ENCODE assay signal across 8 cellular contexts in genomic region chr12:11580125-11580751, GRCh38.
DNase-seq lines count a peak whose midpoint lies in the region; ATAC-seq, FAIRE-seq and TF ChIP-seq lines count a peak whose summit lies in the region.

No MANE protein-coding gene starts in this region.

- no peaks in the 10 kb centered on the region for H3K79me2 ChIP-seq in osteoblast (ENCODE audit: insufficient read depth, low read length)

- H3K27me3 ChIP-seq in osteoblast (ENCODE audit: insufficient read depth, low read length), result peaks cover 9% of the 10 kb centered on the region
- H3K27me3 ChIP-seq in small intestine (ENCODE audit: control insufficient read depth in 2 of 2, insufficient read depth in 2 of 2, low read length in 2 of 2), result no peaks in the 10 kb centered on the region
- H3K27me3 ChIP-seq in BE2C, result 0 out of 2 replicates have a peak, but pooled peaks cover 2% of the 10 kb centered on the region

- H3K36me3 ChIP-seq in KOPT-K1 (ENCODE audit: insufficient read depth, low read length), result no peaks in the 10 kb centered on the region
- no peaks in the 10 kb centered on the region for H3K36me3 ChIP-seq in osteoblast (ENCODE audit: insufficient read depth, low read length)
- H3K36me3 ChIP-seq in small intestine (ENCODE audit: control insufficient read depth in 2 of 2, insufficient read depth in 2 of 2, low read length in 2 of 2), result no peaks in the 10 kb centered on the region
- H3K36me3 ChIP-seq in BE2C, result no peaks in the 10 kb centered on the region

- ATAC-seq in GM21723 (IDR thresholded peaks at IDR 0.05; ENCODE audit: unreplicated experiment), result no peak

- DNase-seq in CD1c-positive myeloid dendritic cell (ENCODE audit: extremely low spot score) (peak; percentile 97), choroid plexus epithelial cell (ENCODE audit: low read depth) (peak; percentile 87), osteoblast (ENCODE audit: insufficient read length, low spot score, missing footprints) (peak; percentile 90), small intestine (no peak), BE2C (no peak), erythroblast (lab: John Stamatoyannopoulos, UW) (no peak)

- WGBS in small intestine, 3 donors, result 47 to 69% (median 58%) methylated on average over 2 of the region's 2 CpGs

- FAIRE-seq in small intestine (lab: Jason Lieb, UNC), result no peak

- peak overlapping the region; percentile 42 for H3K4me2 ChIP-seq in osteoblast (ENCODE audit: insufficient read depth, low read length)

- no peaks in the 10 kb centered on the region for H4K20me1 ChIP-seq in osteoblast (ENCODE audit: insufficient read depth, low read length)

- H3K4me3 ChIP-seq in choroid plexus epithelial cell (ENCODE audit: low read depth, low read length) (no peak overlapping the region), osteoblast (ENCODE audit: insufficient read depth, low read length) (no peak overlapping the region), small intestine (ENCODE audit: low read depth in 1 of 2, low read length in 2 of 2) (no peak overlapping the region), BE2C (ENCODE audit: low read depth, low read length) (no peak overlapping the region)

- TF ChIP-seq POLR2A in erythroblast (IDR thresholded peaks at IDR 0.05; ENCODE audit: low read length), result no peak

- no peak overlapping the region for H2AFZ ChIP-seq in osteoblast (ENCODE audit: low read length)

- peaks cover 24% of the 10 kb centered on the region for H3K4me1 ChIP-seq in osteoblast (ENCODE audit: insufficient read depth, low read length)
- no peaks in the 10 kb centered on the region for H3K4me1 ChIP-seq in small intestine (ENCODE audit: control insufficient read depth in 2 of 2, insufficient read depth in 1 of 2, low read depth in 1 of 2, low read length in 1 of 2)
- no peaks in the 10 kb centered on the region for H3K4me1 ChIP-seq in BE2C

- H3K9me3 ChIP-seq in KOPT-K1 (ENCODE audit: insufficient read depth, low read length, poor library complexity, severe bottlenecking) (no peaks in the 10 kb centered on the region), osteoblast (ENCODE audit: low read depth, low read length) (no peaks in the 10 kb centered on the region), small intestine (ENCODE audit: control insufficient read depth, low read depth) (no peaks in the 10 kb centered on the region), BE2C (no peaks in the 10 kb centered on the region; the same call in 1 of the 2 replicates)

- TF ChIP-seq CTCF in choroid plexus epithelial cell (conservative IDR thresholded peaks at IDR 0.05; ENCODE audit: low read depth, low read length) (peak; percentile 17), osteoblast (IDR thresholded peaks at IDR 0.05; ENCODE audit: extremely low read depth, low read depth, low read length) (no peak), BE2C (IDR thresholded peaks at IDR 0.05; ENCODE audit: low read depth, low read length) (no peak)

- H3K27ac ChIP-seq in KOPT-K1 (ENCODE audit: low read depth, low read length, poor library complexity, severe bottlenecking) (peak overlapping the region; percentile 13), osteoblast (ENCODE audit: low read depth, low read length) (peak overlapping the region; percentile 13), small intestine (ENCODE audit: low read depth in 1 of 2, low read length in 1 of 2) (no peak overlapping the region)

Comparison
In these comparisons a context has a peak if more than half of its experiments do, and no peak if none do; other contexts are left out.
1. DNase-seq: peak in CD1c-positive myeloid dendritic cell (single experiment), choroid plexus epithelial cell (single experiment) and osteoblast (single experiment); none in small intestine (single experiment), BE2C (single experiment) and erythroblast (0 of 2).
2. H3K27ac ChIP-seq: peak in KOPT-K1 (single experiment) and osteoblast (single experiment); none in small intestine (0 of 2).